Comparison of ENCODE assay signal across 1 cellular context in genomic region chr11:86802146-86802545, GRCh38.
TF ChIP-seq lines count a peak whose summit lies in the region.

No MANE protein-coding gene starts in this region.

TF ChIP-seq in GM23338, 12 proteins besides CTCF, POLR2A, EP300 and RAD21 (continued from another document):
- TF ChIP-seq ETS1 (IDR thresholded peaks at IDR 0.05) (no peak), JUNB (IDR thresholded peaks at IDR 0.05; ENCODE audit: unreplicated experiment) (no peak)
